28 cellular contexts compared by ENCODE assay signal in genomic region chr6:135906542-135906941, GRCh38. TPM values are rescaled to one million over a fixed set of nuclear protein-coding genes. Genes with fewer than 3 reads are reported as not detected.
DNase-seq lines count a peak whose midpoint lies in the region; ATAC-seq, FAIRE-seq and TF ChIP-seq lines count a peak whose summit lies in the region.
"Had no signal": no experiment of that assay in that cellular context is flagged by ENCODE, and none has a peak within 500 bp of the region (broad histone marks: within the 10 kb centered on the region; RNA-seq: fewer than 3 reads in every experiment).

No MANE protein-coding gene starts in this region.

- H3K4me1 Mint-ChIP-seq in astrocyte (ENCODE audit: low read depth, unreplicated experiment), result peaks cover 20% of the 10 kb centered on the region
- H3K4me1 Mint-ChIP-seq in effector memory CD8-positive, alpha-beta T cell (ENCODE audit: low read depth in 2 of 2), result peaks cover 0 to 4% of the 10 kb centered on the region in 2 donors
- H3K4me1 Mint-ChIP-seq: nephron progenitor cell had no signal

- H3K36me3 ChIP-seq in astrocyte (ENCODE audit: insufficient read depth, low read length), result no peaks in the 10 kb centered on the region
- H3K36me3 ChIP-seq: BLaER1, colonic mucosa, heart right ventricle, Peyer's patch, vagina had no signal

- peaks cover 33% of the 10 kb centered on the region for H3K4me1 ChIP-seq in astrocyte (ENCODE audit: insufficient read depth, low read length)
- H3K4me1 ChIP-seq: BLaER1, colonic mucosa had no signal

- H2AFZ ChIP-seq in astrocyte (ENCODE audit: low read depth, low read length), result no peak overlapping the region

- H3K27me3 Mint-ChIP-seq in astrocyte (ENCODE audit: low read depth, unreplicated experiment), result no peaks in the 10 kb centered on the region
- no peaks in the 10 kb centered on the region for H3K27me3 Mint-ChIP-seq in effector memory CD8-positive, alpha-beta T cell
- H3K27me3 Mint-ChIP-seq: progenitor cell of endocrine pancreas had no signal

- H3K4me2 ChIP-seq in astrocyte (ENCODE audit: low read length), result peak overlapping the region; percentile 15
- H3K4me2 ChIP-seq: BLaER1 had no signal

- H3K4me3 Mint-ChIP-seq in astrocyte (ENCODE audit: unreplicated experiment), result no peak overlapping the region
- H3K4me3 Mint-ChIP-seq in effector memory CD8-positive, alpha-beta T cell, result no peak overlapping the region
- H3K4me3 Mint-ChIP-seq: nephron progenitor cell had no signal

- no peak for FAIRE-seq in astrocyte (lab: Jason Lieb, UNC)
- FAIRE-seq: GM12878, small intestine, TTC549 had no signal

- H4K20me1 ChIP-seq in astrocyte (ENCODE audit: insufficient read depth, low read length), result no peaks in the 10 kb centered on the region
- H4K20me1 ChIP-seq: BLaER1 had no signal

- TF ChIP-seq CTCF in astrocyte (IDR thresholded peaks at IDR 0.05; ENCODE audit: insufficient read depth, low read depth, low read length) (no peak), fibroblast of villous mesenchyme (IDR thresholded peaks at IDR 0.05; ENCODE audit: insufficient read depth, low read depth, low read length) (no peak)

- H3K27ac ChIP-seq in astrocyte (ENCODE audit: low read depth, low read length), result peak overlapping the region; percentile 39
- H3K27ac ChIP-seq: BLaER1, colonic mucosa, epithelial cell of prostate, heart right ventricle, Peyer's patch, vagina had no signal

- no peaks in the 10 kb centered on the region for H3K27me3 ChIP-seq in astrocyte (ENCODE audit: insufficient read depth, low read length)
- H3K27me3 ChIP-seq: BLaER1, colonic mucosa, heart right ventricle, Peyer's patch, vagina had no signal

- no peak for ATAC-seq in effector memory CD8-positive, alpha-beta T cell (replicated peaks)
- ATAC-seq: GM12878, heart right ventricle had no signal

- no peaks in the 10 kb centered on the region for H3K9me3 Mint-ChIP-seq in astrocyte (ENCODE audit: unreplicated experiment)
- no peaks in the 10 kb centered on the region for H3K9me3 Mint-ChIP-seq in effector memory CD8-positive, alpha-beta T cell
- H3K9me3 Mint-ChIP-seq: nephron progenitor cell had no signal

- no peak overlapping the region for H3K4me3 ChIP-seq in astrocyte (ENCODE audit: insufficient read depth, low read depth, low read length)
- H3K4me3 ChIP-seq in fibroblast of villous mesenchyme (ENCODE audit: low read depth, low read length), result no peak overlapping the region
- H3K4me3 ChIP-seq: BLaER1, colonic mucosa, GM12878, heart right ventricle, Peyer's patch, vagina had no signal

- H3K27ac Mint-ChIP-seq in astrocyte (ENCODE audit: unreplicated experiment), result no peak overlapping the region
- H3K27ac Mint-ChIP-seq in effector memory CD8-positive, alpha-beta T cell, result no peak overlapping the region

- H3K9ac ChIP-seq in astrocyte (ENCODE audit: low read length), result no peak overlapping the region
- H3K9ac ChIP-seq: BLaER1 had no signal

- DNase-seq in HS-27A (ENCODE audit: low read depth) (peak; percentile 17), astrocyte (ENCODE audit: low read depth) (peak; percentile 78), fibroblast of villous mesenchyme (ENCODE audit: low read depth) (peak; percentile 30), globus pallidus (ENCODE audit: low spot score) (no peak), NCI-H510A treated with DMSO at 0.1 percent for 48 hours (lab: John Stamatoyannopoulos, UW) (no peak), NK-92 (lab: John Stamatoyannopoulos, UW; ENCODE audit: unreplicated experiment) (no peak)
- DNase-seq in effector memory CD8-positive, alpha-beta T cell, result no peak
- DNase-seq: activated CD4-positive, alpha-beta T cell treated with anti-CD3 and anti-CD28 coated beads for 48 hours; activated CD8-positive, alpha-beta memory T cell treated with anti-CD3 and anti-CD28 coated beads, Interleukin-2, amount 50 U/mL, for 4 hours; activated gamma-delta T cell; colonic mucosa; GF-D8; heart right ventricle; NCI-H1417 treated with DMSO at 0.1 percent for 48 hours; NCI-H2171 treated with DMSO at 0.1 percent for 48 hours; NCI-H774; nephron progenitor cell; Peyer's patch; small intestine; stimulated activated CD8-positive, alpha-beta memory T cell treated with anti-CD3 and anti-CD28 coated beads, Interleukin-4, amount 100 ng/mL, for 48 hours; SW 1271 had no signal

- no peaks in the 10 kb centered on the region for H3K36me3 Mint-ChIP-seq in astrocyte (ENCODE audit: low read depth, unreplicated experiment)
- no peaks in the 10 kb centered on the region for H3K36me3 Mint-ChIP-seq in effector memory CD8-positive, alpha-beta T cell (ENCODE audit: insufficient read depth)

- H3K9me3 ChIP-seq in astrocyte (ENCODE audit: insufficient read depth, low read depth, low read length), result no peaks in the 10 kb centered on the region
- H3K9me3 ChIP-seq: BLaER1, colonic mucosa, heart right ventricle, Peyer's patch, vagina had no signal

- no peaks in the 10 kb centered on the region for H3K79me2 ChIP-seq in astrocyte (ENCODE audit: insufficient read depth, low read length)

RNA-seq across cellular contexts. Expression of gene PDE7B, which starts 55.0 kb away (rescaled TPM):
- 0.19 and 0.27 TPM in 2 replicates for total RNA-seq in astrocyte
- total RNA-seq in fibroblast of villous mesenchyme, result 1.7 and 3.9 TPM in 2 replicates
- total RNA-seq: GM12878, HT-29 had no signal

Comparison
In these comparisons a context has a peak if more than half of its experiments do, and no peak if none do; other contexts are left out.
1. DNase-seq: peak in HS-27A (single experiment), astrocyte (single experiment) and fibroblast of villous mesenchyme (single experiment); none in effector memory CD8-positive, alpha-beta T cell (0 of 3), globus pallidus (single experiment), NCI-H510A treated with DMSO at 0.1 percent for 48 hours (single experiment) and NK-92 (single experiment).